1 cellular context compared by ENCODE assay signal in the genomic region with DNA sequence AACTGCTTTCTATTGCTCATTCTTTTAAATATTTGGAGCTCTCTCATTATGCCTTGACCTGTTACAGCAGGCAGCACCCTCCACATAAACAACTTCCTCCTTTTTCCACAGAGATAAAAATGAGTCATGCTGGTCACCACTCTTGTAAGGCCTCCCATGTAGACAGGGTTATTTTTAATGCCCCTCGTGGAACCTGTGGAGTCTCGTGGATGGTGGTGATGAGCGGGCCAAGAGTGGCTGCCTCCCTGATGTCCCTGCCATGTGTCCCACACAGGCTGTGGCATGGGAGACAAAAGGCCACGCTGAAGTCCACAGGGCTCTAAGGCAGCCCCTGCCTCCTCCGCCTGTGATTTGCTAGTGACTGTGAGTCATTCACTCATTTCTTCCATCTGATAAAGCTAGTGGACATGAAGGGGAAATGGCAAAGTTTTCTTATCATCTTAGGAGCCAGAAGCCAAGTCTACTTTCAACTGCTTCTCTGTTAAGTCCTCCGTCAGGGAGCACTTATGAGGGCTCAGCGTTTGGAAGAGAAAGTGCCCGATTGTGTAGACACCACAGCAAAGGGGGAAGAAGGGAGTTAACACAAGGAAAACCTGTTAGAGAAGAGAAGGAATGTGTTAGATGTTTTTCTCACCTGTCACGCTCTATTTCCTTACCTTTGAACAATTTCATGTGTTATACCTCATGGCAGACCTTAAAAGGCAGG.
TF ChIP-seq lines count a peak whose summit lies in the region.

No MANE protein-coding gene starts in this region.

TF ChIP-seq in K562, 482 proteins besides CTCF, POLR2A, EP300 and RAD21 (continued from another document and continues in another):
- TF ChIP-seq, protein P1, sequence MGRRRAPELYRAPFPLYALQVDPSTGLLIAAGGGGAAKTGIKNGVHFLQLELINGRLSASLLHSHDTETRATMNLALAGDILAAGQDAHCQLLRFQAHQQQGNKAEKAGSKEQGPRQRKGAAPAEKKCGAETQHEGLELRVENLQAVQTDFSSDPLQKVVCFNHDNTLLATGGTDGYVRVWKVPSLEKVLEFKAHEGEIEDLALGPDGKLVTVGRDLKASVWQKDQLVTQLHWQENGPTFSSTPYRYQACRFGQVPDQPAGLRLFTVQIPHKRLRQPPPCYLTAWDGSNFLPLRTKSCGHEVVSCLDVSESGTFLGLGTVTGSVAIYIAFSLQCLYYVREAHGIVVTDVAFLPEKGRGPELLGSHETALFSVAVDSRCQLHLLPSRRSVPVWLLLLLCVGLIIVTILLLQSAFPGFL (CRISPR knock-in tag; IDR thresholded peaks at IDR 0.05) = no peak
- peak; percentile 100 for TF ChIP-seq FOSL1 (tag; conservative IDR thresholded peaks at IDR 0.05)
- no peak for TF ChIP-seq EWSR1 (IDR thresholded peaks at IDR 0.05; ENCODE audit: borderline replicate concordance, low read depth, partially characterized antibody)
- no peak for TF ChIP-seq ATF6 (CRISPR knock-in tag; IDR thresholded peaks at IDR 0.05)
- peak; percentile 89 for TF ChIP-seq L3MBTL2 (IDR thresholded peaks at IDR 0.05)
- no peak for TF ChIP-seq ZFP30 (CRISPR knock-in tag; IDR thresholded peaks at IDR 0.05; ENCODE audit: borderline replicate concordance)
- TF ChIP-seq KLF13 (tag; IDR thresholded peaks at IDR 0.05; ENCODE audit: borderline replicate concordance, low read depth) = no peak
- TF ChIP-seq, protein P2, sequence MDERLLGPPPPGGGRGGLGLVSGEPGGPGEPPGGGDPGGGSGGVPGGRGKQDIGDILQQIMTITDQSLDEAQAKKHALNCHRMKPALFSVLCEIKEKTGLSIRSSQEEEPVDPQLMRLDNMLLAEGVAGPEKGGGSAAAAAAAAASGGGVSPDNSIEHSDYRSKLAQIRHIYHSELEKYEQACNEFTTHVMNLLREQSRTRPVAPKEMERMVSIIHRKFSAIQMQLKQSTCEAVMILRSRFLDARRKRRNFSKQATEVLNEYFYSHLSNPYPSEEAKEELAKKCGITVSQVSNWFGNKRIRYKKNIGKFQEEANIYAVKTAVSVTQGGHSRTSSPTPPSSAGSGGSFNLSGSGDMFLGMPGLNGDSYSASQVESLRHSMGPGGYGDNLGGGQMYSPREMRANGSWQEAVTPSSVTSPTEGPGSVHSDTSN (CRISPR knock-in tag; IDR thresholded peaks at IDR 0.05; ENCODE audit: low read depth) = no peak
- TF ChIP-seq, protein P2 (tag; conservative IDR thresholded peaks at IDR 0.05; ENCODE audit: low read depth) = 0 out of 2 replicates have a peak, but pooled peaks have one; percentile 12
- TF ChIP-seq SIRT6 (IDR thresholded peaks at IDR 0.05; ENCODE audit: low read depth, low read length) = no peak
- peak; percentile 38 for TF ChIP-seq TAL1 (IDR thresholded peaks at IDR 0.05)
- TF ChIP-seq PCBP1 (IDR thresholded peaks at IDR 0.05; ENCODE audit: low read depth, low read length, poor library complexity, severe bottlenecking) = no peak
- peak; percentile 65 for TF ChIP-seq SPI1 (IDR thresholded peaks at IDR 0.05; ENCODE audit: borderline replicate concordance, low read depth, low read length)
- no peak for TF ChIP-seq MAFG (tag; conservative IDR thresholded peaks at IDR 0.05)
- TF ChIP-seq TEAD4 (IDR thresholded peaks at IDR 0.05; ENCODE audit: low read length) = peak; percentile 58
- no peak for TF ChIP-seq TEAD4 (CRISPR knock-in tag; IDR thresholded peaks at IDR 0.05; ENCODE audit: borderline replicate concordance)
- no peak for TF ChIP-seq HDAC8 (tag; IDR thresholded peaks at IDR 0.05)
- TF ChIP-seq, protein P3, sequence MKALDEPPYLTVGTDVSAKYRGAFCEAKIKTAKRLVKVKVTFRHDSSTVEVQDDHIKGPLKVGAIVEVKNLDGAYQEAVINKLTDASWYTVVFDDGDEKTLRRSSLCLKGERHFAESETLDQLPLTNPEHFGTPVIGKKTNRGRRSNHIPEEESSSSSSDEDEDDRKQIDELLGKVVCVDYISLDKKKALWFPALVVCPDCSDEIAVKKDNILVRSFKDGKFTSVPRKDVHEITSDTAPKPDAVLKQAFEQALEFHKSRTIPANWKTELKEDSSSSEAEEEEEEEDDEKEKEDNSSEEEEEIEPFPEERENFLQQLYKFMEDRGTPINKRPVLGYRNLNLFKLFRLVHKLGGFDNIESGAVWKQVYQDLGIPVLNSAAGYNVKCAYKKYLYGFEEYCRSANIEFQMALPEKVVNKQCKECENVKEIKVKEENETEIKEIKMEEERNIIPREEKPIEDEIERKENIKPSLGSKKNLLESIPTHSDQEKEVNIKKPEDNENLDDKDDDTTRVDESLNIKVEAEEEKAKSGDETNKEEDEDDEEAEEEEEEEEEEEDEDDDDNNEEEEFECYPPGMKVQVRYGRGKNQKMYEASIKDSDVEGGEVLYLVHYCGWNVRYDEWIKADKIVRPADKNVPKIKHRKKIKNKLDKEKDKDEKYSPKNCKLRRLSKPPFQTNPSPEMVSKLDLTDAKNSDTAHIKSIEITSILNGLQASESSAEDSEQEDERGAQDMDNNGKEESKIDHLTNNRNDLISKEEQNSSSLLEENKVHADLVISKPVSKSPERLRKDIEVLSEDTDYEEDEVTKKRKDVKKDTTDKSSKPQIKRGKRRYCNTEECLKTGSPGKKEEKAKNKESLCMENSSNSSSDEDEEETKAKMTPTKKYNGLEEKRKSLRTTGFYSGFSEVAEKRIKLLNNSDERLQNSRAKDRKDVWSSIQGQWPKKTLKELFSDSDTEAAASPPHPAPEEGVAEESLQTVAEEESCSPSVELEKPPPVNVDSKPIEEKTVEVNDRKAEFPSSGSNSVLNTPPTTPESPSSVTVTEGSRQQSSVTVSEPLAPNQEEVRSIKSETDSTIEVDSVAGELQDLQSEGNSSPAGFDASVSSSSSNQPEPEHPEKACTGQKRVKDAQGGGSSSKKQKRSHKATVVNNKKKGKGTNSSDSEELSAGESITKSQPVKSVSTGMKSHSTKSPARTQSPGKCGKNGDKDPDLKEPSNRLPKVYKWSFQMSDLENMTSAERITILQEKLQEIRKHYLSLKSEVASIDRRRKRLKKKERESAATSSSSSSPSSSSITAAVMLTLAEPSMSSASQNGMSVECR (CRISPR knock-in tag; IDR thresholded peaks at IDR 0.05) = no peak
- no peak for TF ChIP-seq ELF2 (CRISPR knock-in tag; IDR thresholded peaks at IDR 0.05)
- TF ChIP-seq RBM22 (IDR thresholded peaks at IDR 0.05; ENCODE audit: low read depth, low read length, poor library complexity, severe bottlenecking) = no peak
- TF ChIP-seq IRF2 (CRISPR knock-in tag; IDR thresholded peaks at IDR 0.05) = no peak
- no peak for TF ChIP-seq HNRNPK (IDR thresholded peaks at IDR 0.05; ENCODE audit: low read depth, low read length, poor library complexity, severe bottlenecking)
- TF ChIP-seq STAG1 (CRISPR knock-in tag; IDR thresholded peaks at IDR 0.05; ENCODE audit: borderline replicate concordance) = no peak
- TF ChIP-seq STAT6 (CRISPR knock-in tag; IDR thresholded peaks at IDR 0.05) = no peak
- TF ChIP-seq CBX3 (IDR thresholded peaks at IDR 0.05; ENCODE audit: borderline replicate concordance in 1 of 2, low read length in 2 of 2) = peak in 1 of 2 experiments; percentile 86; a peak in 1 of 3 replicates
- no peak for TF ChIP-seq DACH1 (IDR thresholded peaks at IDR 0.05; ENCODE audit: partially characterized antibody)
- no peak for TF ChIP-seq SMAD2 (IDR thresholded peaks at IDR 0.05; ENCODE audit: low read depth, low read length)
- no peak for TF ChIP-seq SFPQ (IDR thresholded peaks at IDR 0.05; ENCODE audit: low read depth, low read length)
